8 cellular contexts compared by ENCODE assay signal in genomic region chr13:111183959-111184684, GRCh38.
DNase-seq lines count a peak whose midpoint lies in the region; TF ChIP-seq lines count a peak whose summit lies in the region.

No MANE protein-coding gene starts in this region.

- no peaks in the 10 kb centered on the region for H3K9me3 Mint-ChIP-seq in T-helper 2 cell treated with Interferon-gamma antibody and Interleukin-4, amounts not matched to agents 5 μg/mL and 100 μg/mL, for 36 hours

- H3K4me1 Mint-ChIP-seq in T-helper 2 cell treated with Interferon-gamma antibody and Interleukin-4, amounts not matched to agents 5 μg/mL and 100 μg/mL, for 36 hours (ENCODE audit: low read depth), result peaks cover 85% of the 10 kb centered on the region

- DNase-seq in T-helper 2 cell treated with Interferon-gamma antibody and Interleukin-4, amounts not matched to agents 5 μg/mL and 100 μg/mL, for 36 hours (ENCODE audit: low spot score), result no peak
- DNase-seq in T-helper 2 cell (no peak), NCI-H2196 (lab: John Stamatoyannopoulos, UW; ENCODE audit: unreplicated experiment) (peak; percentile 25), fibroblast of villous mesenchyme (ENCODE audit: low read depth) (peak; percentile 31), OCI-M2 (lab: John Stamatoyannopoulos, UW; ENCODE audit: unreplicated experiment) (no peak), LoVo (ENCODE audit: low spot score) (no peak), NCI-H748 (lab: John Stamatoyannopoulos, UW; ENCODE audit: unreplicated experiment) (no peak)

- H3K27ac Mint-ChIP-seq in T-helper 2 cell treated with Interferon-gamma antibody and Interleukin-4, amounts not matched to agents 5 μg/mL and 100 μg/mL, for 36 hours, result peak overlapping the region; percentile 84

- no peak for TF ChIP-seq CTCF in fibroblast of villous mesenchyme (IDR thresholded peaks at IDR 0.05; ENCODE audit: insufficient read depth, low read depth, low read length)

- H3K36me3 Mint-ChIP-seq in T-helper 2 cell treated with Interferon-gamma antibody and Interleukin-4, amounts not matched to agents 5 μg/mL and 100 μg/mL, for 36 hours (ENCODE audit: low read depth), result peaks cover 30% of the 10 kb centered on the region

- peak overlapping the region; percentile 73 for H3K4me3 Mint-ChIP-seq in T-helper 2 cell treated with Interferon-gamma antibody and Interleukin-4, amounts not matched to agents 5 μg/mL and 100 μg/mL, for 36 hours

- no peak overlapping the region for H3K4me3 ChIP-seq in fibroblast of villous mesenchyme (ENCODE audit: low read depth, low read length)

- peak overlapping the region; percentile 8 for H3K27ac ChIP-seq in temporal lobe (ENCODE audit: low read depth, low read length)

- no peaks in the 10 kb centered on the region for H3K27me3 Mint-ChIP-seq in T-helper 2 cell treated with Interferon-gamma antibody and Interleukin-4, amounts not matched to agents 5 μg/mL and 100 μg/mL, for 36 hours (ENCODE audit: low read depth)

Comparison
In these comparisons a context has a peak if more than half of its experiments do, and no peak if none do; other contexts are left out.
1. DNase-seq: peak in NCI-H2196 (single experiment) and fibroblast of villous mesenchyme (single experiment); none in T-helper 2 cell treated with Interferon-gamma antibody and Interleukin-4, amounts not matched to agents 5 μg/mL and 100 μg/mL, for 36 hours (single experiment), T-helper 2 cell (0 of 5), OCI-M2 (single experiment), LoVo (single experiment) and NCI-H748 (single experiment).